Comparison of ENCODE assay signal across 12 cellular contexts in the genomic region with DNA sequence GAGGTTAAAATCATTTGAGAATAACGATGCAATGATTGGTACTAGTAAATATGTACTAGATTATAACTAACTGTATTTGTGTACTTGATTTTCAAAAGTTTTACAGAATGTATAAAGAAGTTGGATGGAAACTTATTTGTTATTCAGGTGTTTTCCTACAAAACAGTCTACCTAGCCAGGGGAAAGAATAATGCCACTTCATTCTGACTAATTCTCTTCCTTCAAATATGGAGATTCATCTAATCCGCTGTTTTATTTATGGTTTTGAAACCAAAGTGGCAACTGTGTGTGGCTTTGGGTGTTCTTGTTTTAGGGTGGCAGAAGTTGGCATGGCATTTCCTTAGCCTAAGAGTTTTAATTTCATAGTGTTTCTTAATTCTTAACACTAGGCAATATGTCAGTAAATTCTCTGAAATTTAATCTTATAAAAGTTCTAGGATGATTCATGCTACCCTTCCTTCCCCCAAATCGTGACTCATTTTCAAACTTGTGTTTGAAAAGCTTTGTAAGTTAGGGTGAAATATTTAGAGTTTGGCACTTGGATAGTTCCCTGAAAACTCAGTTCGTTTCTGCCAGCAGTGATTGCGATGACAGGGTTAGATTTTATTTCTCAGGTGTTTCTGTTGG.
DNase-seq lines count a peak whose midpoint lies in the region; ATAC-seq and TF ChIP-seq lines count a peak whose summit lies in the region.
"Had no signal": no experiment of that assay in that cellular context is flagged by ENCODE, and none has a peak within 500 bp of the region (broad histone marks: within the 10 kb centered on the region; RNA-seq: fewer than 3 reads in every experiment).

No MANE protein-coding gene starts in this region.

- ATAC-seq in PC-3 (peak; percentile 49), GM19035 (IDR thresholded peaks at IDR 0.05; ENCODE audit: unreplicated experiment) (no peak), GM21526 (IDR thresholded peaks at IDR 0.05; ENCODE audit: low FRiP score, unreplicated experiment) (no peak), left lung (no peak), HG03175 (IDR thresholded peaks at IDR 0.05; ENCODE audit: unreplicated experiment) (no peak)

- H3F3A ChIP-seq in PC-3 (ENCODE audit: low read length, unreplicated experiment): peaks cover 4% of the 10 kb centered on the region
- peaks cover 6% of the 10 kb centered on the region for H3F3A ChIP-seq in neural cell (ENCODE audit: insufficient read depth, low read length, poor library complexity, severe bottlenecking)

- peak overlapping the region; percentile 83 for H3K4me2 ChIP-seq in PC-3 (ENCODE audit: low read length)
- no peak overlapping the region for H3K4me2 ChIP-seq in neural cell (ENCODE audit: low read length)
- H3K4me2 ChIP-seq: neural progenitor cell had no signal

- H3K4me3 ChIP-seq in AG10803 (ENCODE audit: low read length) (peak overlapping the region; percentile 35), PC-3 (ENCODE audit: low read length) (peak overlapping the region; percentile 60), neural cell (ENCODE audit: low read length) (no peak overlapping the region), left lung (no peak overlapping the region)
- H3K4me3 ChIP-seq: neural progenitor cell had no signal

- 0 out of 2 replicates have a peak overlapping the region, but pooled peaks have one; percentile 17 for H3K9ac ChIP-seq in PC-3 (ENCODE audit: low read length)
- H3K9ac ChIP-seq in neural cell (ENCODE audit: low read length): no peak overlapping the region
- H3K9ac ChIP-seq: neural progenitor cell had no signal

- H3K36me3 ChIP-seq in PC-3 (ENCODE audit: low read depth, low read length) (no peaks in the 10 kb centered on the region), neural cell (ENCODE audit: insufficient read depth, low read length) (no peaks in the 10 kb centered on the region), left lung (no peaks in the 10 kb centered on the region)
- H3K36me3 ChIP-seq: neural progenitor cell had no signal

- TF ChIP-seq CTCF in AG10803 (conservative IDR thresholded peaks at IDR 0.05; ENCODE audit: low read length) (no peak), PC-3 (conservative IDR thresholded peaks at IDR 0.05; ENCODE audit: low read depth, low read length) (no peak), neural cell (IDR thresholded peaks at IDR 0.05; ENCODE audit: poor library complexity, severe bottlenecking) (no peak), left lung (IDR thresholded peaks at IDR 0.05) (no peak)

- no peaks in the 10 kb centered on the region for H3K27me3 ChIP-seq in PC-3 (ENCODE audit: low read length)
- H3K27me3 ChIP-seq in neural cell (ENCODE audit: insufficient read depth, low read depth, low read length): no peaks in the 10 kb centered on the region
- no peaks in the 10 kb centered on the region for H3K27me3 ChIP-seq in left lung
- H3K27me3 ChIP-seq: neural progenitor cell had no signal

- H2AFZ ChIP-seq in PC-3 (ENCODE audit: low read length) (peak overlapping the region; percentile 68), neural cell (ENCODE audit: low read depth, low read length) (no peak overlapping the region)
- H2AFZ ChIP-seq: neural progenitor cell had no signal

- peak overlapping the region; percentile 84 for H3K27ac ChIP-seq in PC-3 (ENCODE audit: low read length)
- H3K27ac ChIP-seq in neural cell (ENCODE audit: low read length): peak overlapping the region; percentile 52
- no peak overlapping the region for H3K27ac ChIP-seq in left lung
- H3K27ac ChIP-seq: neural progenitor cell had no signal

- POLR2A ChIA-PET in PC-3 (lab: Charles Lee; ENCODE audit: unreplicated experiment): no interaction called here

- H3K4me1 ChIP-seq in PC-3 (ENCODE audit: insufficient read depth, low read length): peaks cover 47% of the 10 kb centered on the region
- H3K4me1 ChIP-seq in left lung: peaks cover 0 to 2% of the 10 kb centered on the region in 2 donors
- H3K4me1 ChIP-seq: neural progenitor cell had no signal

- DNase-seq in AG10803 (ENCODE audit: low read depth): peak; percentile 72
- DNase-seq in PC-3: peak; percentile 78
- DNase-seq in dedifferentiated amniotic fluid mesenchymal stem cell (ENCODE audit: extremely low spot score): peak; percentile 80
- DNase-seq in left lung: no peak
- DNase-seq: activated naive CD8-positive, alpha-beta T cell treated with anti-CD3 and anti-CD28 coated beads, Interleukin-2, amount 10 ng/mL, durations not matched to agents 7 days and 5 days; CD4-positive, CD25-positive, alpha-beta regulatory T cell; endodermal cell had no signal

- H3K9me2 ChIP-seq in PC-3 (replicated peaks; ENCODE audit: low read length) (no peaks in the 10 kb centered on the region), neural cell (ENCODE audit: insufficient read depth, low read length) (no peaks in the 10 kb centered on the region)

- no peaks in the 10 kb centered on the region for H3K79me2 ChIP-seq in PC-3 (ENCODE audit: low read length)
- H3K79me2 ChIP-seq in neural cell (replicated peaks; ENCODE audit: insufficient read depth, low read length): peaks cover 24% of the 10 kb centered on the region

- no TSS peak for BruUV-seq in PC-3 (replicated peaks; lab: Mats Ljungman, UMichigan)

- H4K20me1 ChIP-seq in PC-3 (ENCODE audit: low read length) (no peaks in the 10 kb centered on the region), neural cell (ENCODE audit: insufficient read depth) (no peaks in the 10 kb centered on the region)

- no peaks in the 10 kb centered on the region for H3K9me3 ChIP-seq in PC-3 (ENCODE audit: low read length)
- H3K9me3 ChIP-seq in neural cell (ENCODE audit: low read length): peaks cover 3% of the 10 kb centered on the region
- no peaks in the 10 kb centered on the region for H3K9me3 ChIP-seq in left lung

- TF ChIP-seq RAD21 in neural cell (conservative IDR thresholded peaks at IDR 0.05): no peak

- intact Hi-C loops in PC-3 (cut with micrococcal nuclease) (loop anchor here (10.0 kb wide), 1 partner anchor 46 kb away; no protein-coding TSS in a partner anchor), left lung (cut with DNase I) (no loop called here)

- no peak for TF ChIP-seq EP300 in neural cell (conservative IDR thresholded peaks at IDR 0.05; ENCODE audit: poor library complexity, severe bottlenecking)

- CTCF ChIA-PET in PC-3 (lab: Charles Lee): no interaction called here

TF ChIP-seq in neural cell, 6 proteins besides CTCF, POLR2A, EP300 and RAD21:
- TF ChIP-seq POLR2AphosphoS5 (IDR thresholded peaks at IDR 0.05) (no peak), EZH2 (IDR thresholded peaks at IDR 0.05; ENCODE audit: borderline replicate concordance, insufficient read depth, low read length, poor library complexity, severe bottlenecking) (no peak), SMC3 (conservative IDR thresholded peaks at IDR 0.05; ENCODE audit: poor library complexity) (no peak), MXI1 (conservative IDR thresholded peaks at IDR 0.05; ENCODE audit: poor library complexity, severe bottlenecking) (no peak), TAF1 (IDR thresholded peaks at IDR 0.05; ENCODE audit: low read depth) (no peak)
- TF ChIP-seq, protein P1, sequence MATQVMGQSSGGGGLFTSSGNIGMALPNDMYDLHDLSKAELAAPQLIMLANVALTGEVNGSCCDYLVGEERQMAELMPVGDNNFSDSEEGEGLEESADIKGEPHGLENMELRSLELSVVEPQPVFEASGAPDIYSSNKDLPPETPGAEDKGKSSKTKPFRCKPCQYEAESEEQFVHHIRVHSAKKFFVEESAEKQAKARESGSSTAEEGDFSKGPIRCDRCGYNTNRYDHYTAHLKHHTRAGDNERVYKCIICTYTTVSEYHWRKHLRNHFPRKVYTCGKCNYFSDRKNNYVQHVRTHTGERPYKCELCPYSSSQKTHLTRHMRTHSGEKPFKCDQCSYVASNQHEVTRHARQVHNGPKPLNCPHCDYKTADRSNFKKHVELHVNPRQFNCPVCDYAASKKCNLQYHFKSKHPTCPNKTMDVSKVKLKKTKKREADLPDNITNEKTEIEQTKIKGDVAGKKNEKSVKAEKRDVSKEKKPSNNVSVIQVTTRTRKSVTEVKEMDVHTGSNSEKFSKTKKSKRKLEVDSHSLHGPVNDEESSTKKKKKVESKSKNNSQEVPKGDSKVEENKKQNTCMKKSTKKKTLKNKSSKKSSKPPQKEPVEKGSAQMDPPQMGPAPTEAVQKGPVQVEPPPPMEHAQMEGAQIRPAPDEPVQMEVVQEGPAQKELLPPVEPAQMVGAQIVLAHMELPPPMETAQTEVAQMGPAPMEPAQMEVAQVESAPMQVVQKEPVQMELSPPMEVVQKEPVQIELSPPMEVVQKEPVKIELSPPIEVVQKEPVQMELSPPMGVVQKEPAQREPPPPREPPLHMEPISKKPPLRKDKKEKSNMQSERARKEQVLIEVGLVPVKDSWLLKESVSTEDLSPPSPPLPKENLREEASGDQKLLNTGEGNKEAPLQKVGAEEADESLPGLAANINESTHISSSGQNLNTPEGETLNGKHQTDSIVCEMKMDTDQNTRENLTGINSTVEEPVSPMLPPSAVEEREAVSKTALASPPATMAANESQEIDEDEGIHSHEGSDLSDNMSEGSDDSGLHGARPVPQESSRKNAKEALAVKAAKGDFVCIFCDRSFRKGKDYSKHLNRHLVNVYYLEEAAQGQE (IDR thresholded peaks at IDR 0.05; ENCODE audit: borderline replicate concordance): no peak

Comparison
In these comparisons a context has a peak if more than half of its experiments do, and no peak if none do; other contexts are left out.
1. DNase-seq: peak in AG10803 (single experiment), PC-3 (single experiment) and dedifferentiated amniotic fluid mesenchymal stem cell (single experiment); none in left lung (0 of 2).
2. H3K4me3 ChIP-seq: peak in AG10803 (single experiment) and PC-3 (single experiment); none in neural cell (single experiment) and left lung (0 of 2).
3. H3K27ac ChIP-seq: peak in PC-3 (single experiment) and neural cell (single experiment); none in left lung (0 of 2).